20 cellular contexts compared by ENCODE assay signal in genomic region chr3:78721771-78722543, GRCh38.
"Had no signal": no experiment of that assay in that cellular context is flagged by ENCODE, and none has a peak within 500 bp of the region (broad histone marks: within the 10 kb centered on the region; RNA-seq: fewer than 3 reads in every experiment).

No MANE protein-coding gene starts in this region.

- H3K4me1 ChIP-seq: pancreas, psoas muscle, right atrium auricular region, upper lobe of left lung had no signal

- ATAC-seq: activated CD8-positive, alpha-beta T cell treated with anti-CD3 and anti-CD28 coated beads, Interleukin-2, amount 10 ng/mL, durations not matched to agents 7 days and 5 days; left ventricle myocardium superior; pancreas; psoas muscle; stimulated activated naive CD8-positive, alpha-beta T cell treated with anti-CD3 and anti-CD28 coated beads, Interleukin-15, Interleukin-2, amounts not matched to agents 100 U/mL and 50 U/mL, for 24 hours; T-cell had no signal

- H3K36me3 ChIP-seq: cardiac muscle cell, pancreas, right atrium auricular region, upper lobe of left lung had no signal

- DNase-seq: activated CD4-positive, alpha-beta T cell treated with anti-CD3 and anti-CD28 coated beads for 1 hour; activated CD4-positive, alpha-beta T cell treated with anti-CD3 and anti-CD28 coated beads, Interleukin-2, amount 50 U/mL, for 1 hour; activated CD8-positive, alpha-beta T cell treated with anti-CD3 and anti-CD28 coated beads, Interleukin-2, amount 10 ng/mL, durations not matched to agents 7 days and 5 days; activated naive CD4-positive, alpha-beta T cell treated with anti-CD3 and anti-CD28 coated beads for 36 hours; activated naive CD8-positive, alpha-beta T cell treated with anti-CD3 and anti-CD28 coated beads, Interleukin-2, amount 10 ng/mL, durations not matched to agents 7 days and 5 days; activated T-cell treated with anti-CD3 and anti-CD28 coated beads, Interleukin-2, amount 50 U/mL, for 1 hour; amygdala; foreskin melanocyte; hypothalamus; left ventricle myocardium superior; nephron progenitor cell; pancreas; psoas muscle; stimulated activated CD4-positive, alpha-beta T cell treated with anti-CD3 and anti-CD28 coated beads, Interleukin-12 subunit alpha, Interleukin-12 subunit beta, amount 100 ng/mL, for 4 hours; stimulated activated CD4-positive, alpha-beta T cell treated with anti-CD3 and anti-CD28 coated beads, Interleukin-4, amount 100 ng/mL, for 4 hours; stimulated activated naive CD8-positive, alpha-beta T cell treated with anti-CD3 and anti-CD28 coated beads, Interleukin-15, Interleukin-2, amounts not matched to agents 100 U/mL and 50 U/mL, for 24 hours; T-cell; upper lobe of left lung had no signal

- H3K9me3 ChIP-seq: pancreas, psoas muscle, right atrium auricular region, upper lobe of left lung had no signal

- H3K27me3 ChIP-seq: cardiac muscle cell, pancreas, right atrium auricular region, upper lobe of left lung had no signal

- H3K27ac ChIP-seq: cardiac muscle cell, pancreas, psoas muscle, right atrium auricular region, upper lobe of left lung had no signal

- H3K4me3 ChIP-seq: cardiac muscle cell, pancreas, psoas muscle, right atrium auricular region, upper lobe of left lung had no signal
